In genomic region chr1:223711173-223711572, GRCh38 we compare ENCODE assay signal across 13 cellular contexts. TPM values are rescaled to one million over a fixed set of nuclear protein-coding genes. Genes with fewer than 3 reads are reported as not detected.
DNase-seq lines count a peak whose midpoint lies in the region; ATAC-seq, FAIRE-seq and TF ChIP-seq lines count a peak whose summit lies in the region.
"Had no signal": no experiment of that assay in that cellular context is flagged by ENCODE, and none has a peak within 500 bp of the region (broad histone marks: within the 10 kb centered on the region; RNA-seq: fewer than 3 reads in every experiment).

No MANE protein-coding gene starts in this region.

- peaks cover 28% of the 10 kb centered on the region for H3K4me1 ChIP-seq in IMR-90 (ENCODE audit: control insufficient read depth, insufficient read depth, low read length)

- peak overlapping the region; percentile 30; the same call in 1 of the 2 replicates for H2BK20ac ChIP-seq in IMR-90 (ENCODE audit: low read depth, low read length)

- dilution Hi-C loops in IMR-90 (cut with HindIII; ENCODE audit: low sequenced_read_pairs, unreplicated experiment): no loop called here

- H2BK15ac ChIP-seq in IMR-90 (ENCODE audit: low read depth, low read length): peak overlapping the region; percentile 61; the same call in 1 of the 3 replicates

- H4K8ac ChIP-seq in IMR-90 (ENCODE audit: low read depth in 2 of 2, low read length in 2 of 2): no peak overlapping the region

- peaks cover 2% of the 10 kb centered on the region; the same call in 1 of the 2 replicates for H3K36me3 ChIP-seq in IMR-90 (ENCODE audit: control insufficient read depth, insufficient read depth, low read length)
- H3K36me3 ChIP-seq in bronchial epithelial cell (ENCODE audit: control insufficient read depth, insufficient read depth, low read length): peaks cover 2% of the 10 kb centered on the region
- H3K36me3 ChIP-seq: sigmoid colon had no signal

- no peak for TF ChIP-seq CTCF in IMR-90 (conservative IDR thresholded peaks at IDR 0.05; ENCODE audit: low read depth, low read length)
- no peak for TF ChIP-seq CTCF in bronchial epithelial cell (IDR thresholded peaks at IDR 0.05; ENCODE audit: insufficient read depth, low read length, severe bottlenecking)

- in situ Hi-C loops in IMR-90 (cut with MboI; ENCODE audit: low sequenced_read_pairs): no loop called here

- BruUV-seq in IMR-90 (replicated peaks; lab: Mats Ljungman, UMichigan): no TSS peak

- H2BK5ac ChIP-seq in IMR-90 (ENCODE audit: low read depth, low read length, poor library complexity, severe bottlenecking): peak overlapping the region; percentile 4

- no peak overlapping the region for H3K18ac ChIP-seq in IMR-90 (ENCODE audit: low read depth, low read length)

- H4K5ac ChIP-seq in IMR-90 (ENCODE audit: low read depth, low read length): no peak overlapping the region

- H3K9me3 ChIP-seq in IMR-90 (ENCODE audit: control insufficient read depth, insufficient read depth, low read length): no peaks in the 10 kb centered on the region
- H3K9me3 ChIP-seq: sigmoid colon had no signal

- H3K56ac ChIP-seq in IMR-90 (ENCODE audit: extremely low read depth, insufficient read depth, low read length): no peak overlapping the region

- TF ChIP-seq RAD21 in IMR-90 (IDR thresholded peaks at IDR 0.05; ENCODE audit: low read length): no peak

- H4K91ac ChIP-seq in IMR-90 (ENCODE audit: insufficient read depth, low read depth, low read length): peak overlapping the region; percentile 17; the same call in 1 of the 2 replicates

- TF ChIP-seq POLR2A in IMR-90 (IDR thresholded peaks at IDR 0.05; ENCODE audit: low read depth, low read length) (no peak), GM18505 (IDR thresholded peaks at IDR 0.05; ENCODE audit: borderline replicate concordance, extremely low read depth, insufficient read depth, insufficient read length) (no peak)

- peak overlapping the region; percentile 45; the same call in 1 of the 2 replicates for H3K23ac ChIP-seq in IMR-90 (ENCODE audit: low read depth, low read length)

- no peak overlapping the region for H3K27ac ChIP-seq in IMR-90 (ENCODE audit: insufficient read depth, low read length)

- peak overlapping the region; percentile 39 for H3K4ac ChIP-seq in IMR-90 (ENCODE audit: low read depth, low read length)

- peaks cover 5 to 44% of the 10 kb centered on the region in 2 experiments; a peak in 2 of 4 replicates for H3K79me1 ChIP-seq in IMR-90 (ENCODE audit: low read depth in 1 of 2, low read length in 2 of 2)

- H3K4me3 ChIP-seq in IMR-90 (ENCODE audit: insufficient read depth, low read depth, low read length) (no peak overlapping the region), bronchial epithelial cell (ENCODE audit: low read depth, low read length) (no peak overlapping the region)

- H2AK5ac ChIP-seq in IMR-90 (ENCODE audit: low read depth, low read length): peak overlapping the region; percentile 56; the same call in 1 of the 2 replicates

- POLR2A ChIA-PET in IMR-90 (lab: Charles Lee; ENCODE audit: unreplicated experiment): no interaction called here

- 0 out of 2 replicates have a peak overlapping the region, but pooled peaks have one; percentile 11 for H3K14ac ChIP-seq in IMR-90 (replicated peaks; ENCODE audit: low read depth, low read length)

- no peak overlapping the region for H2AK9ac ChIP-seq in IMR-90 (replicated peaks; ENCODE audit: low read depth, low read length, poor library complexity)

- WGBS in IMR-90 (ENCODE audit: extremely low coverage in 2 of 2, insufficient read length in 1 of 2), 2 experiments: no CpG with 5 or more reads among the region's 1 CpG

- ATAC-seq in IMR-90 (ENCODE audit: low read depth) (no peak), GM18505 (IDR thresholded peaks at IDR 0.05; ENCODE audit: unreplicated experiment) (no peak)

- FAIRE-seq in bronchial epithelial cell (lab: Jason Lieb, UNC): no peak

- no peak overlapping the region for H3K4me2 ChIP-seq in IMR-90 (ENCODE audit: low read depth, low read length)

- intact Hi-C loops in IMR-90 (cut with micrococcal nuclease): no loop called here

- DNase-seq in DMS53 (lab: John Stamatoyannopoulos, UW) (peak; percentile 55), DMS53 treated with DMSO at 0.1 percent for 48 hours (lab: John Stamatoyannopoulos, UW; ENCODE audit: unreplicated experiment) (no peak), IMR-90 (peak; percentile 60), bronchial epithelial cell (ENCODE audit: low read depth) (peak; percentile 70), myocyte (ENCODE audit: low read depth) (peak; percentile 41), SK-N-DZ (ENCODE audit: low spot score) (no peak)
- DNase-seq in central memory CD4-positive, alpha-beta T cell: no peak
- DNase-seq: 8988T; activated effector memory CD4-positive, alpha-beta T cell treated with anti-CD3 and anti-CD28 coated beads, Interleukin-2, amount 50 U/mL, for 16 hours; NCI-H524 treated with DMSO at 0.1 percent for 48 hours; sigmoid colon; T-helper 9 cell had no signal

- H4K20me1 ChIP-seq in IMR-90 (ENCODE audit: insufficient read depth, low read length): peaks cover 19% of the 10 kb centered on the region

- H3K9me1 ChIP-seq in IMR-90 (ENCODE audit: insufficient read depth, low read length): peaks cover 10% of the 10 kb centered on the region

- H3K27me3 ChIP-seq in IMR-90 (ENCODE audit: control insufficient read depth, insufficient read depth, low read length): no peaks in the 10 kb centered on the region
- no peaks in the 10 kb centered on the region for H3K27me3 ChIP-seq in bronchial epithelial cell (ENCODE audit: control insufficient read depth, insufficient read depth, low read length)
- H3K27me3 ChIP-seq: sigmoid colon had no signal

- CTCF ChIA-PET in IMR-90 (lab: Yijun Ruan, JAX): interaction anchor here (0.9 to 3.5 kb wide), 2 partner anchors 30 to 39 kb away, joined by 4 to 21 read pairs; no protein-coding TSS in a partner anchor

- H2BK120ac ChIP-seq in IMR-90 (ENCODE audit: low read depth, low read length): peak overlapping the region; percentile 44; the same call in 1 of the 2 replicates

- H3K9ac ChIP-seq in IMR-90 (ENCODE audit: low read depth, low read length): no peak overlapping the region

- no peak overlapping the region for H2AFZ ChIP-seq in IMR-90 (replicated peaks; ENCODE audit: low read length, poor library complexity)

TF ChIP-seq in IMR-90, 13 proteins besides CTCF, POLR2A, EP300 and RAD21:
- TF ChIP-seq FOS (IDR thresholded peaks at IDR 0.05; ENCODE audit: low read depth, low read length) (no peak), BHLHE40 (IDR thresholded peaks at IDR 0.05; ENCODE audit: low read depth, low read length) (no peak), RCOR1 (IDR thresholded peaks at IDR 0.05; ENCODE audit: insufficient replicate concordance, low read length) (no peak), CHD1 (IDR thresholded peaks at IDR 0.05; ENCODE audit: low read depth, low read length) (no peak), MAFK (IDR thresholded peaks at IDR 0.05; ENCODE audit: low read depth, low read length) (no peak), NFE2L2 (IDR thresholded peaks at IDR 0.05; ENCODE audit: low read depth, low read length) (no peak), RFX5 (IDR thresholded peaks at IDR 0.05; ENCODE audit: low read depth, low read length) (no peak), ELK1 (IDR thresholded peaks at IDR 0.05; ENCODE audit: borderline replicate concordance, low read depth, low read length) (no peak), USF2 (IDR thresholded peaks at IDR 0.05; ENCODE audit: low read depth, low read length) (no peak), MXI1 (IDR thresholded peaks at IDR 0.05; ENCODE audit: borderline replicate concordance, low read depth, low read length) (no peak), MAZ (IDR thresholded peaks at IDR 0.05; ENCODE audit: borderline replicate concordance, low read depth, low read length) (no peak), SMC3 (IDR thresholded peaks at IDR 0.05; ENCODE audit: low read depth, low read length) (no peak), CEBPB (IDR thresholded peaks at IDR 0.05; ENCODE audit: low read depth, low read length) (no peak)

RNA-seq across cellular contexts. Expression of gene CAPN2, which starts 1.2 kb away (rescaled TPM):
- total RNA-seq in IMR-90 (2012; rRNA removed): 430 and 460 TPM in 2 replicates
- 333 and 339 TPM in 2 replicates for polyA plus RNA-seq in IMR-90 (2012; rRNA removed)
- 193 and 197 TPM in 2 replicates for polyA plus RNA-seq in IMR-90 (2012; cell fraction: cytosol; rRNA removed)
- polyA plus RNA-seq in IMR-90 (2012; cell fraction: nucleus; rRNA removed; ENCODE audit: low replicate concordance): 292 and 717 TPM in 2 replicates
- total RNA-seq in bronchial epithelial cell: 353 and 526 TPM in 2 replicates
- total RNA-seq in myocyte: 199 and 234 TPM in 2 replicates
- 267 TPM for polyA plus RNA-seq in myocyte (2012)
- 38.3 and 39.7 TPM in 2 replicates for polyA plus RNA-seq in SK-N-DZ (2014; cell fraction: cytosol; rRNA removed)
- 44.2 and 50.2 TPM in 2 replicates for polyA plus RNA-seq in SK-N-DZ (2014; cell fraction: nucleus; rRNA removed)

RNA-seq across cellular contexts. Expression of gene CAPN8, which starts 45.7 kb away (rescaled TPM):
- total RNA-seq in IMR-90 (2012; rRNA removed): not detected in 2 replicates
- polyA plus RNA-seq in IMR-90 (2012; rRNA removed): not detected in 2 replicates
- polyA plus RNA-seq in IMR-90 (2012; cell fraction: cytosol; rRNA removed): not detected in 2 replicates
- polyA plus RNA-seq in IMR-90 (2012; cell fraction: nucleus; rRNA removed; ENCODE audit: low replicate concordance): 0.08 TPM in 1 of 2 replicates, not detected in the other
- under 0.01 and 0.26 TPM in 2 replicates for total RNA-seq in bronchial epithelial cell
- total RNA-seq in myocyte: 0.47 TPM in 1 of 2 replicates, not detected in the other
- 0.13 TPM for polyA plus RNA-seq in myocyte (2012)
- not detected in 2 replicates for polyA plus RNA-seq in SK-N-DZ (2014; cell fraction: cytosol; rRNA removed)
- polyA plus RNA-seq in SK-N-DZ (2014; cell fraction: nucleus; rRNA removed): not detected in 2 replicates

Comparison
In these comparisons a context has a peak if more than half of its experiments do, and no peak if none do; other contexts are left out.
1. DNase-seq: peak in DMS53 (single experiment), IMR-90 (single experiment), bronchial epithelial cell (single experiment) and myocyte (single experiment); none in DMS53 treated with DMSO at 0.1 percent for 48 hours (single experiment), central memory CD4-positive, alpha-beta T cell (single experiment) and SK-N-DZ (single experiment).